ENCODE assay signal across 8 cellular contexts in the genomic region with DNA sequence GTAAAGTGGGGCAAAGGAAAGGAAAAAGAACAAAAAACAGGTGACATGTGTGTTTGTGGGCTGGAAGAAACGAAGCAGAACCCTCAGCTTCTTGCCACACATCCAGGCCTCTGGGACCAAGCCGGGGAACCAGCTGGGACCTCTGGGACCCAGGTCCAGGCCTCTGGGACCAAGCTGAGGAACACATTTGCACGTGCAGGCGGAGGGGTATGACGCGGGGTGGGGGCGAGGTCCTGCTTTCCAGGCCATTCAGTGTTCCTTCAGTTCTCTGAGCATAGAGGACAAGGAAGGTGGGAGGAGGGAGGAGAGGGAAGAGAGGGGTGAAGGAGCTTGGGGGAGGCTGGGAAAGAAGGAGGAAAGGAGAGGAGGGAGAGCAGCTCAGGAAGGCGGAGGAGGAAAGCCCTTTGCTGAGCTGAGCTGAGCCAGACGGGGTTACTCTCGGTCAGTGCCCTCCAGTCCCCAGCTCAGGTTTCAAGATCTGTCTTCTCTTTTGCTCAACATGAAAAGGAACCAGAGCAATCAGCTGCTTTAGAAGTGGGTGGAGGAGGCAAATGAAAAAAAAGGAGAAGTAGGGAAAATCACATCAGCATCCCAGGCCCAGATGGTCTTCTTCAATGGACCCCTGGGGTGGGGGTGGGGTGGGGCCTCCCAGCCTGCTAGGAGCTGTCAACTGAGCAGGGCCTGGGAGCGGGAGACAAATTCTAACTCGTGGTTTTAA. TPM values are rescaled to one million over a fixed set of nuclear protein-coding genes. Genes with fewer than 3 reads are reported as not detected.
DNase-seq lines count a peak whose midpoint lies in the region; ATAC-seq, FAIRE-seq and TF ChIP-seq lines count a peak whose summit lies in the region.

No MANE protein-coding gene starts in this region.

- H3K4me1 Mint-ChIP-seq in memory B cell = peaks cover 27% of the 10 kb centered on the region

- no peak for TF ChIP-seq CTCF in AG10803 (conservative IDR thresholded peaks at IDR 0.05; ENCODE audit: low read length)
- TF ChIP-seq CTCF in coronary artery (IDR thresholded peaks at IDR 0.05) = no peak
- no peak for TF ChIP-seq CTCF in upper lobe of left lung (IDR thresholded peaks at IDR 0.05)

- peak overlapping the region; percentile 65 for H3K4me3 Mint-ChIP-seq in memory B cell

- H3K27ac ChIP-seq in coronary artery (peak overlapping the region; percentile 70 to 74), upper lobe of left lung (peak overlapping the region; percentile 39 to 80 (median 66))

- 46 to 53% methylated on average over 12 of the region's 12 CpGs for WGBS in upper lobe of left lung, 2 donors

- H3K27ac Mint-ChIP-seq in memory B cell = peak overlapping the region; percentile 90

- ATAC-seq in GM19351 (IDR thresholded peaks at IDR 0.05; ENCODE audit: unreplicated experiment) = peak; percentile 84
- peak; percentile 84 for ATAC-seq in HG03196 (IDR thresholded peaks at IDR 0.05; ENCODE audit: unreplicated experiment)
- peak; percentile 93 for ATAC-seq in memory B cell (ENCODE audit: low read depth)
- peak; percentile 84 to 90 for ATAC-seq in upper lobe of left lung (ENCODE audit: low FRiP score in 2 of 2)

- no peaks in the 10 kb centered on the region for H3K9me3 Mint-ChIP-seq in memory B cell

- no peak for TF ChIP-seq POLR2A in upper lobe of left lung (IDR thresholded peaks at IDR 0.05)

- H3K27me3 ChIP-seq in NT2/D1 (ENCODE audit: insufficient read depth, insufficient read length) (no peaks in the 10 kb centered on the region), upper lobe of left lung (no peaks in the 10 kb centered on the region)

- no peak for TF ChIP-seq EP300 in upper lobe of left lung (IDR thresholded peaks at IDR 0.05)

- peaks cover 14% of the 10 kb centered on the region for H3K36me3 Mint-ChIP-seq in memory B cell

- H3K9me3 ChIP-seq in NT2/D1 (ENCODE audit: insufficient read depth, low read length) (no peaks in the 10 kb centered on the region), upper lobe of left lung (no peaks in the 10 kb centered on the region)

- FAIRE-seq in RCC 7860 (lab: Jason Lieb, UNC) = no peak

- H3K4me1 ChIP-seq in NT2/D1 (ENCODE audit: insufficient read depth, insufficient read length) (peaks cover 13% of the 10 kb centered on the region), upper lobe of left lung (peaks cover 27 to 46% (median 37%) of the 10 kb centered on the region in 4 donors)

- H3K36me3 ChIP-seq in NT2/D1 (ENCODE audit: insufficient read depth, insufficient read length, low read length) (no peaks in the 10 kb centered on the region), upper lobe of left lung (peaks cover 0 to 10% (median 3%) of the 10 kb centered on the region in 4 donors)

- DNase-seq in AG10803 (ENCODE audit: low read depth) = peak; percentile 78
- peak; percentile 83 for DNase-seq in NT2/D1 (ENCODE audit: low read depth, low spot score)
- DNase-seq in coronary artery (ENCODE audit: low spot score) = peak; percentile 78
- peak; percentile 58 to 60 for DNase-seq in memory B cell (ENCODE audit: low spot score in 2 of 2)
- DNase-seq in upper lobe of left lung = peak; percentile 62 to 70
- no peak for DNase-seq in RCC 7860 (ENCODE audit: low spot score)

- H3K9ac ChIP-seq in NT2/D1 (ENCODE audit: insufficient read length, low read depth) = no peak overlapping the region

- H3K27me3 Mint-ChIP-seq in memory B cell = no peaks in the 10 kb centered on the region

- H3K4me3 ChIP-seq in AG10803 (ENCODE audit: low read length) = no peak overlapping the region
- no peak overlapping the region for H3K4me3 ChIP-seq in NT2/D1 (ENCODE audit: insufficient read length, low read depth)
- peak overlapping the region; percentile 23 for H3K4me3 ChIP-seq in coronary artery
- H3K4me3 ChIP-seq in upper lobe of left lung = no peak overlapping the region

RNA-seq across cellular contexts. Expression of gene ABCA1, which starts 59.1 kb away (rescaled TPM):
- total RNA-seq in upper lobe of left lung = 100 to 1,000 TPM in 1 of 6 donors, 10 to 100 TPM in 5; 27.6 to 194 (median 47.0) TPM
